ENCODE assay signal across 1 cellular context in genomic region chr2:134119672-134120159, GRCh38.
TF ChIP-seq lines count a peak whose summit lies in the region.

No MANE protein-coding gene starts in this region.

TF ChIP-seq in HepG2, 621 proteins besides CTCF, POLR2A, EP300 and RAD21 (continued from another document and continues in another):
- TF ChIP-seq, protein P1, sequence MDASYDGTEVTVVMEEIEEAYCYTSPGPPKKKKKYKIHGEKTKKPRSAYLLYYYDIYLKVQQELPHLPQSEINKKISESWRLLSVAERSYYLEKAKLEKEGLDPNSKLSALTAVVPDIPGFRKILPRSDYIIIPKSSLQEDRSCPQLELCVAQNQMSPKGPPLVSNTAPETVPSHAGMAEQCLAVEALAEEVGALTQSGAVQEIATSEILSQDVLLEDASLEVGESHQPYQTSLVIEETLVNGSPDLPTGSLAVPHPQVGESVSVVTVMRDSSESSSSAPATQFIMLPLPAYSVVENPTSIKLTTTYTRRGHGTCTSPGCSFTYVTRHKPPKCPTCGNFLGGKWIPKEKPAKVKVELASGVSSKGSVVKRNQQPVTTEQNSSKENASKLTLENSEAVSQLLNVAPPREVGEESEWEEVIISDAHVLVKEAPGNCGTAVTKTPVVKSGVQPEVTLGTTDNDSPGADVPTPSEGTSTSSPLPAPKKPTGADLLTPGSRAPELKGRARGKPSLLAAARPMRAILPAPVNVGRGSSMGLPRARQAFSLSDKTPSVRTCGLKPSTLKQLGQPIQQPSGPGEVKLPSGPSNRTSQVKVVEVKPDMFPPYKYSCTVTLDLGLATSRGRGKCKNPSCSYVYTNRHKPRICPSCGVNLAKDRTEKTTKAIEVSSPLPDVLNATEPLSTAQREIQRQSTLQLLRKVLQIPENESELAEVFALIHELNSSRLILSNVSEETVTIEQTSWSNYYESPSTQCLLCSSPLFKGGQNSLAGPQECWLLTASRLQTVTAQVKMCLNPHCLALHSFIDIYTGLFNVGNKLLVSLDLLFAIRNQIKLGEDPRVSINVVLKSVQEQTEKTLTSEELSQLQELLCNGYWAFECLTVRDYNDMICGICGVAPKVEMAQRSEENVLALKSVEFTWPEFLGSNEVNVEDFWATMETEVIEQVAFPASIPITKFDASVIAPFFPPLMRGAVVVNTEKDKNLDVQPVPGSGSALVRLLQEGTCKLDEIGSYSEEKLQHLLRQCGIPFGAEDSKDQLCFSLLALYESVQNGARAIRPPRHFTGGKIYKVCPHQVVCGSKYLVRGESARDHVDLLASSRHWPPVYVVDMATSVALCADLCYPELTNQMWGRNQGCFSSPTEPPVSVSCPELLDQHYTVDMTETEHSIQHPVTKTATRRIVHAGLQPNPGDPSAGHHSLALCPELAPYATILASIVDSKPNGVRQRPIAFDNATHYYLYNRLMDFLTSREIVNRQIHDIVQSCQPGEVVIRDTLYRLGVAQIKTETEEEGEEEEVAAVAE (CRISPR knock-in tag; IDR thresholded peaks at IDR 0.05; ENCODE audit: borderline replicate concordance): no peak
- no peak for TF ChIP-seq ZNF709 (CRISPR knock-in tag; IDR thresholded peaks at IDR 0.05)
- TF ChIP-seq ZSCAN30 (CRISPR knock-in tag; IDR thresholded peaks at IDR 0.05): no peak
- TF ChIP-seq, protein P2, sequence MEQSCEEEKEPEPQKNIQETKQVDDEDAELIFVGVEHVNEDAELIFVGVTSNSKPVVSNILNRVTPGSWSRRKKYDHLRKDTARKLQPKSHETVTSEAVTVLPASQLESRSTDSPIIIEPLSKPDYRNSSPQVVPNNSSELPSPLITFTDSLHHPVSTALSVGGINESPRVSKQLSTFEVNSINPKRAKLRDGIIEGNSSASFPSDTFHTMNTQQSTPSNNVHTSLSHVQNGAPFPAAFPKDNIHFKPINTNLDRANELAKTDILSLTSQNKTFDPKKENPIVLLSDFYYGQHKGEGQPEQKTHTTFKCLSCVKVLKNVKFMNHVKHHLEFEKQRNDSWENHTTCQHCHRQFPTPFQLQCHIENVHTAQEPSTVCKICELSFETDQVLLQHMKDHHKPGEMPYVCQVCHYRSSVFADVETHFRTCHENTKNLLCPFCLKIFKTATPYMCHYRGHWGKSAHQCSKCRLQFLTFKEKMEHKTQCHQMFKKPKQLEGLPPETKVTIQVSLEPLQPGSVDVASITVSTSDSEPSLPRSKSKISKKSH (CRISPR knock-in tag; IDR thresholded peaks at IDR 0.05; ENCODE audit: borderline replicate concordance): peak; percentile 37; the same call in 1 of the 2 replicates
- no peak for TF ChIP-seq ZSCAN25 (CRISPR knock-in tag; IDR thresholded peaks at IDR 0.05)
- TF ChIP-seq AKAP8 (CRISPR knock-in tag; IDR thresholded peaks at IDR 0.05): no peak
- no peak; the same call in 1 of the 2 replicates for TF ChIP-seq DR1 (CRISPR knock-in tag; IDR thresholded peaks at IDR 0.05)
- no peak for TF ChIP-seq MYNN (CRISPR knock-in tag; IDR thresholded peaks at IDR 0.05; ENCODE audit: low read depth)
- no peak for TF ChIP-seq ZNF589 (CRISPR knock-in tag; conservative IDR thresholded peaks at IDR 0.05)
- TF ChIP-seq, protein P3, sequence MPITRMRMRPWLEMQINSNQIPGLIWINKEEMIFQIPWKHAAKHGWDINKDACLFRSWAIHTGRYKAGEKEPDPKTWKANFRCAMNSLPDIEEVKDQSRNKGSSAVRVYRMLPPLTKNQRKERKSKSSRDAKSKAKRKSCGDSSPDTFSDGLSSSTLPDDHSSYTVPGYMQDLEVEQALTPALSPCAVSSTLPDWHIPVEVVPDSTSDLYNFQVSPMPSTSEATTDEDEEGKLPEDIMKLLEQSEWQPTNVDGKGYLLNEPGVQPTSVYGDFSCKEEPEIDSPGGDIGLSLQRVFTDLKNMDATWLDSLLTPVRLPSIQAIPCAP (CRISPR knock-in tag; IDR thresholded peaks at IDR 0.05; ENCODE audit: low read depth): no peak
- no peak for TF ChIP-seq MAFG (CRISPR knock-in tag; IDR thresholded peaks at IDR 0.05)
- peak; percentile 71 for TF ChIP-seq ZNF687 (CRISPR knock-in tag; IDR thresholded peaks at IDR 0.05)
- 0 out of 2 replicates have a peak, but pooled peaks have one; percentile 74 for TF ChIP-seq HES4 (CRISPR knock-in tag; IDR thresholded peaks at IDR 0.05; ENCODE audit: borderline replicate concordance)
- no peak; the same call in 1 of the 2 replicates for TF ChIP-seq SP4 (CRISPR knock-in tag; IDR thresholded peaks at IDR 0.05)
- TF ChIP-seq ATF2 (CRISPR knock-in tag; IDR thresholded peaks at IDR 0.05): no peak
- TF ChIP-seq, protein P4, sequence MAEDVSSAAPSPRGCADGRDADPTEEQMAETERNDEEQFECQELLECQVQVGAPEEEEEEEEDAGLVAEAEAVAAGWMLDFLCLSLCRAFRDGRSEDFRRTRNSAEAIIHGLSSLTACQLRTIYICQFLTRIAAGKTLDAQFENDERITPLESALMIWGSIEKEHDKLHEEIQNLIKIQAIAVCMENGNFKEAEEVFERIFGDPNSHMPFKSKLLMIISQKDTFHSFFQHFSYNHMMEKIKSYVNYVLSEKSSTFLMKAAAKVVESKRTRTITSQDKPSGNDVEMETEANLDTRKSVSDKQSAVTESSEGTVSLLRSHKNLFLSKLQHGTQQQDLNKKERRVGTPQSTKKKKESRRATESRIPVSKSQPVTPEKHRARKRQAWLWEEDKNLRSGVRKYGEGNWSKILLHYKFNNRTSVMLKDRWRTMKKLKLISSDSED (CRISPR knock-in tag; IDR thresholded peaks at IDR 0.05): no peak
- peak; percentile 20; the same call in 1 of the 2 replicates for TF ChIP-seq FOXK1 (CRISPR knock-in tag; IDR thresholded peaks at IDR 0.05; ENCODE audit: borderline replicate concordance, low read depth)
- TF ChIP-seq TSC22D2 (CRISPR knock-in tag; IDR thresholded peaks at IDR 0.05; ENCODE audit: borderline replicate concordance): no peak
- TF ChIP-seq, protein P5, sequence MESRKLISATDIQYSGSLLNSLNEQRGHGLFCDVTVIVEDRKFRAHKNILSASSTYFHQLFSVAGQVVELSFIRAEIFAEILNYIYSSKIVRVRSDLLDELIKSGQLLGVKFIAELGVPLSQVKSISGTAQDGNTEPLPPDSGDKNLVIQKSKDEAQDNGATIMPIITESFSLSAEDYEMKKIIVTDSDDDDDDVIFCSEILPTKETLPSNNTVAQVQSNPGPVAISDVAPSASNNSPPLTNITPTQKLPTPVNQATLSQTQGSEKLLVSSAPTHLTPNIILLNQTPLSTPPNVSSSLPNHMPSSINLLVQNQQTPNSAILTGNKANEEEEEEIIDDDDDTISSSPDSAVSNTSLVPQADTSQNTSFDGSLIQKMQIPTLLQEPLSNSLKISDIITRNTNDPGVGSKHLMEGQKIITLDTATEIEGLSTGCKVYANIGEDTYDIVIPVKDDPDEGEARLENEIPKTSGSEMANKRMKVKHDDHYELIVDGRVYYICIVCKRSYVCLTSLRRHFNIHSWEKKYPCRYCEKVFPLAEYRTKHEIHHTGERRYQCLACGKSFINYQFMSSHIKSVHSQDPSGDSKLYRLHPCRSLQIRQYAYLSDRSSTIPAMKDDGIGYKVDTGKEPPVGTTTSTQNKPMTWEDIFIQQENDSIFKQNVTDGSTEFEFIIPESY (CRISPR knock-in tag; IDR thresholded peaks at IDR 0.05): 0 out of 2 replicates have a peak, but pooled peaks have one; percentile 34
- peak; percentile 97 for TF ChIP-seq ASH2L (IDR thresholded peaks at IDR 0.05; ENCODE audit: insufficient read length, low read depth, low read length)
- TF ChIP-seq JUNB (CRISPR knock-in tag; IDR thresholded peaks at IDR 0.05; ENCODE audit: borderline replicate concordance): no peak
- TF ChIP-seq, protein P6, sequence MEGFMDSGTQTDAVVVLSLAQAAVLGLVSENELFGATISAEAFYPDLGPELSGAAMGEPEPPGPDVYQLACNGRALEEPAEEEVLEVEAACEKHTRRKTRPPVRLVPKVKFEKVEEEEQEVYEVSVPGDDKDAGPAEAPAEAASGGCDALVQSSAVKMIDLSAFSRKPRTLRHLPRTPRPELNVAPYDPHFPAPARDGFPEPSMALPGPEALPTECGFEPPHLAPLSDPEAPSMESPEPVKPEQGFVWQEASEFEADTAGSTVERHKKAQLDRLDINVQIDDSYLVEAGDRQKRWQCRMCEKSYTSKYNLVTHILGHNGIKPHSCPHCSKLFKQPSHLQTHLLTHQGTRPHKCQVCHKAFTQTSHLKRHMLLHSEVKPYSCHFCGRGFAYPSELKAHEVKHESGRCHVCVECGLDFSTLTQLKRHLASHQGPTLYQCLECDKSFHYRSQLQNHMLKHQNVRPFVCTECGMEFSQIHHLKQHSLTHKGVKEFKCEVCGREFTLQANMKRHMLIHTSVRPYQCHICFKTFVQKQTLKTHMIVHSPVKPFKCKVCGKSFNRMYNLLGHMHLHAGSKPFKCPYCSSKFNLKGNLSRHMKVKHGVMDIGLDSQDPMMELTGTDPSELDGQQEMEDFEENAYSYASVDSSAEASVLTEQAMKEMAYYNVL (CRISPR knock-in tag; IDR thresholded peaks at IDR 0.05; ENCODE audit: borderline replicate concordance): peak; percentile 72
- TF ChIP-seq, protein P7, sequence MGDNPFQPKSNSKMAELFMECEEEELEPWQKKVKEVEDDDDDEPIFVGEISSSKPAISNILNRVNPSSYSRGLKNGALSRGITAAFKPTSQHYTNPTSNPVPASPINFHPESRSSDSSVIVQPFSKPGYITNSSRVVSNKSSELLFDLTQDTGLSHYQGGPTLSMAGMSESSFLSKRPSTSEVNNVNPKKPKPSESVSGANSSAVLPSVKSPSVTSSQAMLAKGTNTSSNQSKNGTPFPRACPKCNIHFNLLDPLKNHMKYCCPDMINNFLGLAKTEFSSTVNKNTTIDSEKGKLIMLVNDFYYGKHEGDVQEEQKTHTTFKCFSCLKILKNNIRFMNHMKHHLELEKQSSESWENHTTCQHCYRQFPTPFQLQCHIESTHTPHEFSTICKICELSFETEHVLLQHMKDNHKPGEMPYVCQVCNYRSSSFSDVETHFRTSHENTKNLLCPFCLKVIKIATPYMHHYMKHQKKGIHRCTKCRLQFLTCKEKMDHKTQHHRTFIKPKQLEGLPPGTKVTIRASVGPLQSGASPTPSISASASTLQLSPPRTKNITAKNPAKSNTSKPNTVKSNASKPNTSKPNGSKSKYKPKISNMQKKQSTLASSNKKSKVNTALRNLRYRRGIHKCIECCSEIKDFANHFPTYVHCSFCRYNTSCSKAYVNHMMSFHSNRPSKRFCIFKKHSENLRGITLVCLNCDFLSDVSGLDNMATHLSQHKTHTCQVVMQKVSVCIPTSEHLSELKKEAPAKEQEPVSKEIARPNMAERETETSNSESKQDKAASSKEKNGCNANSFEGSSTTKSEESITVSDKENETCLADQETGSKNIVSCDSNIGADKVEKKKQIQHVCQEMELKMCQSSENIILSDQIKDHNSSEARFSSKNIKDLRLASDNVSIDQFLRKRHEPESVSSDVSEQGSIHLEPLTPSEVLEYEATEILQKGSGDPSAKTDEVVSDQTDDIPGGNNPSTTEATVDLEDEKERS (CRISPR knock-in tag; IDR thresholded peaks at IDR 0.05): no peak
- 0 out of 2 replicates have a peak, but pooled peaks have one; percentile 55 for TF ChIP-seq CBX5 (CRISPR knock-in tag; IDR thresholded peaks at IDR 0.05; ENCODE audit: borderline replicate concordance)
- no peak; the same call in 1 of the 2 replicates for TF ChIP-seq HCFC1 (IDR thresholded peaks at IDR 0.05; ENCODE audit: low read depth, low read length)
- TF ChIP-seq IRF2 (CRISPR knock-in tag; IDR thresholded peaks at IDR 0.05): peak; percentile 62
- TF ChIP-seq SOX5 (CRISPR knock-in tag; IDR thresholded peaks at IDR 0.05; ENCODE audit: borderline replicate concordance): no peak
- no peak for TF ChIP-seq ZNF44 (CRISPR knock-in tag; IDR thresholded peaks at IDR 0.05)
- peak; percentile 72; the same call in 1 of the 2 replicates for TF ChIP-seq ZNF230 (CRISPR knock-in tag; IDR thresholded peaks at IDR 0.05)
- TF ChIP-seq RELA (CRISPR knock-in tag; IDR thresholded peaks at IDR 0.05): no peak
- TF ChIP-seq WIZ (CRISPR knock-in tag; IDR thresholded peaks at IDR 0.05): no peak
- TF ChIP-seq ZFP36L1 (CRISPR knock-in tag; IDR thresholded peaks at IDR 0.05): no peak
- TF ChIP-seq TAF1 (CRISPR knock-in tag; IDR thresholded peaks at IDR 0.05): peak; percentile 92
- TF ChIP-seq EHMT2 (IDR thresholded peaks at IDR 0.05; ENCODE audit: borderline replicate concordance, low read depth, low read length): no peak
- no peak for TF ChIP-seq CENPX (CRISPR knock-in tag; IDR thresholded peaks at IDR 0.05)
- TF ChIP-seq SP1 (IDR thresholded peaks at IDR 0.05): no peak
- TF ChIP-seq SP1 (CRISPR knock-in tag; IDR thresholded peaks at IDR 0.05): peak; percentile 38; the same call in 1 of the 2 replicates
- TF ChIP-seq MBNL3 (CRISPR knock-in tag; conservative IDR thresholded peaks at IDR 0.05): no peak
- TF ChIP-seq REL (CRISPR knock-in tag; conservative IDR thresholded peaks at IDR 0.05): no peak
- peak; percentile 81 for TF ChIP-seq ZNF451 (CRISPR knock-in tag; IDR thresholded peaks at IDR 0.05)
